23 cellular contexts compared by ENCODE assay signal in genomic region chr6:149592983-149593382, GRCh38. TPM values are rescaled to one million over a fixed set of nuclear protein-coding genes. Genes with fewer than 3 reads are reported as not detected.
DNase-seq lines count a peak whose midpoint lies in the region; ATAC-seq, FAIRE-seq and TF ChIP-seq lines count a peak whose summit lies in the region.
"Had no signal": no experiment of that assay in that cellular context is flagged by ENCODE, and none has a peak within 500 bp of the region (broad histone marks: within the 10 kb centered on the region; RNA-seq: fewer than 3 reads in every experiment).

No MANE protein-coding gene starts in this region.

- no peaks in the 10 kb centered on the region for H3K9me3 Mint-ChIP-seq in nephron
- H3K9me3 Mint-ChIP-seq: CD4-positive, alpha-beta T cell; CD8-positive, alpha-beta T cell had no signal

- no peaks in the 10 kb centered on the region for H3K4me1 Mint-ChIP-seq in nephron
- H3K4me1 Mint-ChIP-seq: B cell had no signal

- H3K27me3 ChIP-seq in HepG2 (ENCODE audit: control insufficient read depth in 1 of 2, insufficient read depth in 2 of 2, low read length in 2 of 2), result no peaks in the 10 kb centered on the region
- no peaks in the 10 kb centered on the region for H3K27me3 ChIP-seq in right lobe of liver
- H3K27me3 ChIP-seq: BLaER1 treated with 17β-estradiol and CSF1 and Interleukin-3, amounts not matched to agents 10 nM and 100 nM had no signal

- H3K9ac ChIP-seq in HepG2 (ENCODE audit: insufficient read depth, low read depth, low read length) (no peak overlapping the region), kidney (ENCODE audit: low read length in 2 of 2) (no peak overlapping the region)
- H3K9ac ChIP-seq: BLaER1 treated with 17β-estradiol and CSF1 and Interleukin-3, amounts not matched to agents 10 nM and 100 nM had no signal

- WGBS in HepG2 (ENCODE audit: low lambda C conversion rate), result 100% methylated on average over 2 of the region's 2 CpGs
- 90% methylated on average over 2 of the region's 2 CpGs for WGBS in right lobe of liver (ENCODE audit: insufficient coverage, low coverage, low lambda C conversion rate, missing lambda C conversion rate)

- intact Hi-C loops in HepG2 (cut with micrococcal nuclease; ENCODE audit: unreplicated experiment) (no loop called here), right lobe of liver (cut with DNase I) (no loop called here), kidney (cut with DNase I) (no loop called here)

- H3K79me2 ChIP-seq in HepG2 (ENCODE audit: insufficient read depth, low read length), result no peaks in the 10 kb centered on the region

- H3K27me3 Mint-ChIP-seq in nephron (ENCODE audit: low read depth), result no peaks in the 10 kb centered on the region
- H3K27me3 Mint-ChIP-seq: B cell; CD4-positive, alpha-beta T cell had no signal

- H3K27ac Mint-ChIP-seq in nephron, result peak overlapping the region; percentile 31 to 83 (median 37)
- H3K27ac Mint-ChIP-seq: B cell; CD4-positive, alpha-beta T cell; CD8-positive, alpha-beta T cell had no signal

- TF ChIP-seq POLR2A in HepG2 (IDR thresholded peaks at IDR 0.05; ENCODE audit: insufficient read depth in 1 of 2, low read depth in 2 of 2, low read length in 2 of 2) (no peak), right lobe of liver (IDR thresholded peaks at IDR 0.05) (no peak)

- CTCF ChIA-PET in HepG2 (lab: Yijun Ruan, JAX; ENCODE audit: low intra/inter-chr PET ratio, low total read pairs), result no interaction called here

- POLR2A ChIA-PET in HepG2 (lab: Yijun Ruan, JAX), result interaction anchor here (0.9 kb wide), 1 partner anchor 55 kb away, joined by 5 read pairs; the partner anchor contains the start of gene KATNA1

- TF ChIP-seq EP300 in HepG2 (IDR thresholded peaks at IDR 0.05; ENCODE audit: low read depth in 2 of 2, low read length in 2 of 2), result no peak
- TF ChIP-seq EP300 in HepG2 (CRISPR knock-in tag; IDR thresholded peaks at IDR 0.05; ENCODE audit: borderline replicate concordance), result no peak

- no peak overlapping the region for H3K27ac ChIP-seq in HepG2 (ENCODE audit: extremely low read length, insufficient read depth, low read length)
- H3K27ac ChIP-seq in right lobe of liver, result no peak overlapping the region
- H3K27ac ChIP-seq in kidney (ENCODE audit: low read depth in 2 of 2, low read length in 2 of 2), result peak overlapping the region; percentile 44 to 49
- H3K27ac ChIP-seq: 22Rv1; A549; BLaER1 treated with 17β-estradiol and CSF1 and Interleukin-3, amounts not matched to agents 10 nM and 100 nM; C4-2B had no signal

- H3K4me3 Mint-ChIP-seq in nephron, result no peak overlapping the region
- H3K4me3 Mint-ChIP-seq: B cell; CD4-positive, alpha-beta T cell; CD8-positive, alpha-beta T cell had no signal

- peaks cover 4 to 37% of the 10 kb centered on the region in 2 experiments for H3K36me3 ChIP-seq in HepG2 (replicated peaks in 1 of 2; ENCODE audit: control insufficient read depth in 1 of 2, insufficient read depth in 2 of 2, low read length in 2 of 2)
- H3K36me3 ChIP-seq in right lobe of liver, result peaks cover 6 to 44% (median 12%) of the 10 kb centered on the region in 4 donors
- peaks cover 9 to 31% of the 10 kb centered on the region in 2 donors for H3K36me3 ChIP-seq in kidney (ENCODE audit: control insufficient read depth in 1 of 2, insufficient read depth in 2 of 2, low read length in 2 of 2)

- H3K9me3 ChIP-seq in HepG2 (ENCODE audit: low read length) (no peaks in the 10 kb centered on the region), right lobe of liver (no peaks in the 10 kb centered on the region), kidney (ENCODE audit: control insufficient read depth in 1 of 2, low read length in 2 of 2) (no peaks in the 10 kb centered on the region)
- H3K9me3 ChIP-seq: A549; BLaER1 treated with 17β-estradiol and CSF1 and Interleukin-3, amounts not matched to agents 10 nM and 100 nM; Caco-2 had no signal

- in situ Hi-C loops in HepG2 (cut with HindIII; ENCODE audit: extremely low pct_ligation_motif_present, low pct_unique_long_range_greater_than_20kb), result no loop called here

- ATAC-seq in HepG2 (no peak), right lobe of liver (no peak), GM21423 (IDR thresholded peaks at IDR 0.05; ENCODE audit: unreplicated experiment) (no peak)
- ATAC-seq: A549; CD8-positive, alpha-beta T cell had no signal

- DNase-seq in HepG2 (ENCODE audit: low spot score) (no peak), right lobe of liver (no peak), kidney (no peak), pons (ENCODE audit: low spot score) (no peak), hypothalamus (lab: John Stamatoyannopoulos, UW) (no peak)
- DNase-seq: AML-193; Caco-2; Calu3; CD4-positive, alpha-beta T cell; CD8-positive, alpha-beta T cell; DMS79 treated with DMSO at 0.1 percent for 48 hours; GF-D8 had no signal

- no TSS peak for BruUV-seq in HepG2 (replicated peaks; lab: Mats Ljungman, UMichigan)

- peaks cover 53% of the 10 kb centered on the region for H3K36me3 Mint-ChIP-seq in nephron (ENCODE audit: low read depth)

- H3K4me2 ChIP-seq in HepG2 (ENCODE audit: low read depth, low read length), result no peak overlapping the region
- H3K4me2 ChIP-seq: A549; BLaER1 treated with 17β-estradiol and CSF1 and Interleukin-3, amounts not matched to agents 10 nM and 100 nM had no signal

- H4K20me1 ChIP-seq in HepG2 (ENCODE audit: insufficient read depth, low read length), result no peaks in the 10 kb centered on the region
- H4K20me1 ChIP-seq: BLaER1 treated with 17β-estradiol and CSF1 and Interleukin-3, amounts not matched to agents 10 nM and 100 nM had no signal

- H3K4me3 ChIP-seq in HepG2 (replicated peaks in 1 of 3; ENCODE audit: insufficient read depth in 1 of 3, low read depth in 2 of 3, low read length in 3 of 3) (no peak overlapping the region), right lobe of liver (no peak overlapping the region), kidney (ENCODE audit: low read length in 2 of 2) (no peak overlapping the region)
- H3K4me3 ChIP-seq: A549; BLaER1 treated with 17β-estradiol and CSF1 and Interleukin-3, amounts not matched to agents 10 nM and 100 nM had no signal

- TF ChIP-seq RAD21 in HepG2 (CRISPR knock-in tag; IDR thresholded peaks at IDR 0.05), result no peak

- TF ChIP-seq CTCF in HepG2 (CRISPR knock-in tag; IDR thresholded peaks at IDR 0.05) (no peak), right lobe of liver (IDR thresholded peaks at IDR 0.05) (no peak), kidney (IDR thresholded peaks at IDR 0.05; ENCODE audit: borderline replicate concordance, extremely low read depth, insufficient read depth) (no peak), nephron (IDR thresholded peaks at IDR 0.05; ENCODE audit: unreplicated experiment in 3 of 3) (no peak)

- no peak overlapping the region for H2AFZ ChIP-seq in HepG2 (ENCODE audit: low read length)

- H3K4me1 ChIP-seq in HepG2 (ENCODE audit: insufficient read depth, low read length) (no peaks in the 10 kb centered on the region), right lobe of liver (peaks cover 0 to 8% (median 0%) of the 10 kb centered on the region in 4 donors), kidney (ENCODE audit: control insufficient read depth in 1 of 2, insufficient read depth in 1 of 2, low read depth in 1 of 2, low read length in 2 of 2) (peaks cover 5 to 22% of the 10 kb centered on the region in 2 donors)
- H3K4me1 ChIP-seq: A549; BLaER1 treated with 17β-estradiol and CSF1 and Interleukin-3, amounts not matched to agents 10 nM and 100 nM; Caco-2 had no signal

- FAIRE-seq in HepG2 (lab: Jason Lieb, UNC) (no peak), kidney (lab: Jason Lieb, UNC) (no peak)
- FAIRE-seq: A549, D721Med, G401.6, GM12891, GM19239 had no signal

RNA-seq across cellular contexts. Expression of gene GINM1, which starts 26.8 kb away (rescaled TPM):
- 15.4 and 27.5 TPM in 2 replicates for total RNA-seq in HepG2 (2016; rRNA removed; fragmentation: Illumina TruSeq; extraction: Trizol)
- total RNA-seq in HepG2 (2016; cell fraction: cytosol; rRNA removed; fragmentation: Illumina TruSeq; extraction: Trizol; ENCODE audit: low read depth), result 26.6 and 31.6 TPM in 2 replicates
- total RNA-seq in HepG2 (2016; cell fraction: insoluble cytoplasmic fraction; rRNA removed; fragmentation: Illumina TruSeq; extraction: Trizol), result 16.3 and 28.3 TPM in 2 replicates
- 23.5 and 26.3 TPM in 2 replicates for total RNA-seq in HepG2 (2016; cell fraction: membrane; rRNA removed; fragmentation: Illumina TruSeq; extraction: Trizol)
- total RNA-seq in HepG2 (2016; cell fraction: nucleus; rRNA removed; fragmentation: Illumina TruSeq; extraction: Trizol), result 21.8 and 27.8 TPM in 2 replicates
- polyA plus RNA-seq in HepG2 (2011; rRNA removed), result 17.5 and 19.4 TPM in 2 replicates
- 11.3 and 17.8 TPM in 2 replicates for polyA plus RNA-seq in HepG2 (2011; cell fraction: cytosol; rRNA removed)
- 4.8 and 5.8 TPM in 2 replicates for polyA plus RNA-seq in HepG2 (2011; cell fraction: nucleus; rRNA removed)
- 29.5 and 31.2 TPM in 2 replicates for polyA plus RNA-seq in HepG2 (2012)
- 20.7 and 21.9 TPM in 2 replicates for polyA plus RNA-seq in HepG2 (2016; cell fraction: cytosol; fragmentation: Illumina TruSeq; extraction: Trizol; ENCODE audit: low read depth)
- polyA plus RNA-seq in HepG2 (2016; cell fraction: insoluble cytoplasmic fraction; fragmentation: Illumina TruSeq; extraction: Trizol; ENCODE audit: low read depth), result 16.9 and 18.0 TPM in 2 replicates
- 21.7 and 24.9 TPM in 2 replicates for polyA plus RNA-seq in HepG2 (2016; cell fraction: membrane; fragmentation: Illumina TruSeq; extraction: Trizol; ENCODE audit: low read depth)
- 37.4 and 40.0 TPM in 2 replicates for polyA plus RNA-seq in HepG2 (2016; cell fraction: nucleus; fragmentation: Illumina TruSeq; extraction: Trizol; ENCODE audit: insufficient read depth, low read depth)
- 3.2 and 3.6 TPM in 2 replicates for polyA minus RNA-seq in HepG2 (2011; rRNA and poly(A)+ RNA removed; ENCODE audit: low replicate concordance)
- 15.7 and 16.9 TPM in 2 replicates for polyA minus RNA-seq in HepG2 (2011; cell fraction: cytosol; rRNA and poly(A)+ RNA removed)
- polyA minus RNA-seq in HepG2 (2011; cell fraction: nucleus; rRNA and poly(A)+ RNA removed), result 11.8 and 14.3 TPM in 2 replicates
- 10 to 100 TPM; 20.1 to 26.0 (median 21.8) TPM for total RNA-seq in right lobe of liver
- 58.9 TPM for total RNA-seq in kidney
- 81.7 TPM for polyA plus RNA-seq in kidney (ENCODE audit: insufficient read depth, low read depth, low replicate concordance)

RNA-seq across cellular contexts. Expression of gene PPIL4, which starts 47.1 kb away (rescaled TPM):
- total RNA-seq in HepG2 (2016; rRNA removed; fragmentation: Illumina TruSeq; extraction: Trizol), result 46.0 and 67.8 TPM in 2 replicates
- 13.8 and 17.0 TPM in 2 replicates for total RNA-seq in HepG2 (2016; cell fraction: cytosol; rRNA removed; fragmentation: Illumina TruSeq; extraction: Trizol; ENCODE audit: low read depth)
- 47.1 and 69.6 TPM in 2 replicates for total RNA-seq in HepG2 (2016; cell fraction: insoluble cytoplasmic fraction; rRNA removed; fragmentation: Illumina TruSeq; extraction: Trizol)
- 14.4 and 19.2 TPM in 2 replicates for total RNA-seq in HepG2 (2016; cell fraction: membrane; rRNA removed; fragmentation: Illumina TruSeq; extraction: Trizol)
- 37.8 and 41.0 TPM in 2 replicates for total RNA-seq in HepG2 (2016; cell fraction: nucleus; rRNA removed; fragmentation: Illumina TruSeq; extraction: Trizol)
- 5.2 and 5.5 TPM in 2 replicates for polyA plus RNA-seq in HepG2 (2011; rRNA removed)
- 1.8 and 3.8 TPM in 2 replicates for polyA plus RNA-seq in HepG2 (2011; cell fraction: cytosol; rRNA removed)
- polyA plus RNA-seq in HepG2 (2011; cell fraction: nucleus; rRNA removed), result 4.0 and 6.2 TPM in 2 replicates
- 21.8 and 30.7 TPM in 2 replicates for polyA plus RNA-seq in HepG2 (2012)
- polyA plus RNA-seq in HepG2 (2016; cell fraction: cytosol; fragmentation: Illumina TruSeq; extraction: Trizol; ENCODE audit: low read depth), result 2.4 and 2.5 TPM in 2 replicates
- 59.0 and 69.8 TPM in 2 replicates for polyA plus RNA-seq in HepG2 (2016; cell fraction: insoluble cytoplasmic fraction; fragmentation: Illumina TruSeq; extraction: Trizol; ENCODE audit: low read depth)
- 3.5 and 5.4 TPM in 2 replicates for polyA plus RNA-seq in HepG2 (2016; cell fraction: membrane; fragmentation: Illumina TruSeq; extraction: Trizol; ENCODE audit: low read depth)
- 55.7 and 57.6 TPM in 2 replicates for polyA plus RNA-seq in HepG2 (2016; cell fraction: nucleus; fragmentation: Illumina TruSeq; extraction: Trizol; ENCODE audit: insufficient read depth, low read depth)
- polyA minus RNA-seq in HepG2 (2011; rRNA and poly(A)+ RNA removed; ENCODE audit: low replicate concordance), result 1.0 and 1.7 TPM in 2 replicates
- polyA minus RNA-seq in HepG2 (2011; cell fraction: cytosol; rRNA and poly(A)+ RNA removed), result 9.3 and 11.2 TPM in 2 replicates
- 18.6 and 19.8 TPM in 2 replicates for polyA minus RNA-seq in HepG2 (2011; cell fraction: nucleus; rRNA and poly(A)+ RNA removed)
- 1 to 10 TPM; 7.5 to 9.6 (median 8.7) TPM for total RNA-seq in right lobe of liver
- total RNA-seq in kidney, result 30.1 TPM
- polyA plus RNA-seq in kidney (ENCODE audit: insufficient read depth, low read depth, low replicate concordance), result 18.0 TPM

RNA-seq across cellular contexts. Expression of gene KATNA1, which starts 55.5 kb away (rescaled TPM):
- total RNA-seq in HepG2 (2016; rRNA removed; fragmentation: Illumina TruSeq; extraction: Trizol) (25.3 and 31.2 TPM in 2 replicates), right lobe of liver (1 to 10 TPM; 3.5 to 6.9 (median 5.7) TPM), kidney (16.0 TPM)
- 10.4 and 11.0 TPM in 2 replicates for total RNA-seq in HepG2 (2016; cell fraction: cytosol; rRNA removed; fragmentation: Illumina TruSeq; extraction: Trizol; ENCODE audit: low read depth)
- total RNA-seq in HepG2 (2016; cell fraction: insoluble cytoplasmic fraction; rRNA removed; fragmentation: Illumina TruSeq; extraction: Trizol), result 23.4 and 33.3 TPM in 2 replicates
- 11.0 and 11.6 TPM in 2 replicates for total RNA-seq in HepG2 (2016; cell fraction: membrane; rRNA removed; fragmentation: Illumina TruSeq; extraction: Trizol)
- total RNA-seq in HepG2 (2016; cell fraction: nucleus; rRNA removed; fragmentation: Illumina TruSeq; extraction: Trizol), result 17.1 and 17.8 TPM in 2 replicates
- polyA plus RNA-seq in HepG2 (2011; rRNA removed) (11.4 and 14.8 TPM in 2 replicates), kidney (ENCODE audit: insufficient read depth, low read depth, low replicate concordance) (18.1 TPM)
- polyA plus RNA-seq in HepG2 (2011; cell fraction: cytosol; rRNA removed), result 6.7 and 9.1 TPM in 2 replicates
- polyA plus RNA-seq in HepG2 (2011; cell fraction: nucleus; rRNA removed), result 6.9 and 8.6 TPM in 2 replicates
- polyA plus RNA-seq in HepG2 (2012), result 13.2 and 16.3 TPM in 2 replicates
- polyA plus RNA-seq in HepG2 (2016; cell fraction: cytosol; fragmentation: Illumina TruSeq; extraction: Trizol; ENCODE audit: low read depth), result 4.5 and 5.5 TPM in 2 replicates
- polyA plus RNA-seq in HepG2 (2016; cell fraction: insoluble cytoplasmic fraction; fragmentation: Illumina TruSeq; extraction: Trizol; ENCODE audit: low read depth), result 28.1 and 31.5 TPM in 2 replicates
- 5.3 and 6.0 TPM in 2 replicates for polyA plus RNA-seq in HepG2 (2016; cell fraction: membrane; fragmentation: Illumina TruSeq; extraction: Trizol; ENCODE audit: low read depth)
- polyA plus RNA-seq in HepG2 (2016; cell fraction: nucleus; fragmentation: Illumina TruSeq; extraction: Trizol; ENCODE audit: insufficient read depth, low read depth), result 22.4 and 25.3 TPM in 2 replicates
- 4.5 and 8.0 TPM in 2 replicates for polyA minus RNA-seq in HepG2 (2011; rRNA and poly(A)+ RNA removed; ENCODE audit: low replicate concordance)
- 11.1 and 11.4 TPM in 2 replicates for polyA minus RNA-seq in HepG2 (2011; cell fraction: cytosol; rRNA and poly(A)+ RNA removed)
- polyA minus RNA-seq in HepG2 (2011; cell fraction: nucleus; rRNA and poly(A)+ RNA removed), result 24.8 and 26.4 TPM in 2 replicates

Comparison
In these comparisons a context has a peak if more than half of its experiments do, and no peak if none do; other contexts are left out.
1. H3K27ac ChIP-seq: peak in kidney (2 of 2); none in HepG2 (single experiment) and right lobe of liver (0 of 3).